In genomic region chr6:135230702-135231468, GRCh38 we compare ENCODE assay signal across 13 cellular contexts. TPM values are rescaled to one million over a fixed set of nuclear protein-coding genes. Genes with fewer than 3 reads are reported as not detected.
DNase-seq lines count a peak whose midpoint lies in the region; ATAC-seq and TF ChIP-seq lines count a peak whose summit lies in the region.
"Had no signal": no experiment of that assay in that cellular context is flagged by ENCODE, and none has a peak within 500 bp of the region (broad histone marks: within the 10 kb centered on the region; RNA-seq: fewer than 3 reads in every experiment).

No MANE protein-coding gene starts in this region.

- peak overlapping the region; percentile 34 for H3K4me2 ChIP-seq in OCI-LY3 (ENCODE audit: low read length)

- H3K79me2 ChIP-seq in OCI-LY3 (ENCODE audit: low read length) = no peaks in the 10 kb centered on the region

- whole genome bisulfite sequencing in spleen, 5 donors = 60 to 75% (median 70%) methylated on average over 3 of the region's 3 CpGs

- H4K20me1 ChIP-seq in OCI-LY3 (ENCODE audit: insufficient read depth, low read length) = no peaks in the 10 kb centered on the region

- H3K27me3 Mint-ChIP-seq in activated CD8-positive, alpha-beta T cell treated with anti-CD3 and anti-CD28 coated beads for 36 hours = no peaks in the 10 kb centered on the region
- H3K27me3 Mint-ChIP-seq in activated CD8-positive, alpha-beta T cell treated with anti-CD3 and anti-CD28 coated beads, Interleukin-2, amount 10 ng/mL, durations not matched to agents 7 days and 5 days (ENCODE audit: low read depth) = no peaks in the 10 kb centered on the region
- H3K27me3 Mint-ChIP-seq in chondrocyte (ENCODE audit: low read depth) = no peaks in the 10 kb centered on the region
- H3K27me3 Mint-ChIP-seq in stimulated activated memory B cell treated with anti-CD40 and anti-IgM and Interleukin-4, amounts not matched to agents 10 μg/mL and 1 μg/mL and 100 μg/mL, for 72 hours = no peaks in the 10 kb centered on the region

- H3K27me3 ChIP-seq in OCI-LY3 (ENCODE audit: low read depth, low read length) (no peaks in the 10 kb centered on the region), spleen (replicated peaks in 1 of 7) (no peaks in the 10 kb centered on the region)
- H3K27me3 ChIP-seq: upper lobe of right lung had no signal

- peaks cover 26% of the 10 kb centered on the region for H3K4me1 Mint-ChIP-seq in activated CD8-positive, alpha-beta T cell treated with anti-CD3 and anti-CD28 coated beads for 36 hours (ENCODE audit: low read depth)
- peaks cover 35% of the 10 kb centered on the region for H3K4me1 Mint-ChIP-seq in activated CD8-positive, alpha-beta T cell treated with anti-CD3 and anti-CD28 coated beads, Interleukin-2, amount 10 ng/mL, durations not matched to agents 7 days and 5 days (ENCODE audit: low read depth)
- peaks cover 2% of the 10 kb centered on the region for H3K4me1 Mint-ChIP-seq in chondrocyte (ENCODE audit: low read depth)
- H3K4me1 Mint-ChIP-seq in stimulated activated memory B cell treated with anti-CD40 and anti-IgM and Interleukin-4, amounts not matched to agents 10 μg/mL and 1 μg/mL and 100 μg/mL, for 72 hours = no peaks in the 10 kb centered on the region

- H3K4me3 Mint-ChIP-seq in activated CD8-positive, alpha-beta T cell treated with anti-CD3 and anti-CD28 coated beads for 36 hours = no peak overlapping the region
- H3K4me3 Mint-ChIP-seq in activated CD8-positive, alpha-beta T cell treated with anti-CD3 and anti-CD28 coated beads, Interleukin-2, amount 10 ng/mL, durations not matched to agents 7 days and 5 days = no peak overlapping the region
- H3K4me3 Mint-ChIP-seq in chondrocyte (ENCODE audit: unreplicated experiment) = no peak overlapping the region
- H3K4me3 Mint-ChIP-seq in stimulated activated memory B cell treated with anti-CD40 and anti-IgM and Interleukin-4, amounts not matched to agents 10 μg/mL and 1 μg/mL and 100 μg/mL, for 72 hours = no peak overlapping the region
- H3K4me3 Mint-ChIP-seq: activated T-cell treated with anti-CD3 and anti-CD28 coated beads, Interleukin-2, amount 50 U/mL, for 4 hours had no signal

- peak overlapping the region; percentile 31 for H3K27ac Mint-ChIP-seq in activated CD8-positive, alpha-beta T cell treated with anti-CD3 and anti-CD28 coated beads for 36 hours
- H3K27ac Mint-ChIP-seq in activated CD8-positive, alpha-beta T cell treated with anti-CD3 and anti-CD28 coated beads, Interleukin-2, amount 10 ng/mL, durations not matched to agents 7 days and 5 days = no peak overlapping the region
- peak overlapping the region; percentile 54 for H3K27ac Mint-ChIP-seq in chondrocyte (ENCODE audit: unreplicated experiment)
- H3K27ac Mint-ChIP-seq in stimulated activated memory B cell treated with anti-CD40 and anti-IgM and Interleukin-4, amounts not matched to agents 10 μg/mL and 1 μg/mL and 100 μg/mL, for 72 hours = peak overlapping the region; percentile 7

- H3K27ac ChIP-seq in OCI-LY3 (ENCODE audit: low read length) (peak overlapping the region; percentile 59), spleen (no peak overlapping the region)
- H3K27ac ChIP-seq: prostate gland, upper lobe of right lung had no signal

- H3K9ac ChIP-seq in OCI-LY3 (ENCODE audit: low read length) = no peak overlapping the region

- no peaks in the 10 kb centered on the region for H3K36me3 Mint-ChIP-seq in activated CD8-positive, alpha-beta T cell treated with anti-CD3 and anti-CD28 coated beads for 36 hours (ENCODE audit: low read depth)
- no peaks in the 10 kb centered on the region for H3K36me3 Mint-ChIP-seq in activated CD8-positive, alpha-beta T cell treated with anti-CD3 and anti-CD28 coated beads, Interleukin-2, amount 10 ng/mL, durations not matched to agents 7 days and 5 days (ENCODE audit: low read depth)
- no peaks in the 10 kb centered on the region for H3K36me3 Mint-ChIP-seq in chondrocyte (ENCODE audit: low read depth)
- no peaks in the 10 kb centered on the region for H3K36me3 Mint-ChIP-seq in stimulated activated memory B cell treated with anti-CD40 and anti-IgM and Interleukin-4, amounts not matched to agents 10 μg/mL and 1 μg/mL and 100 μg/mL, for 72 hours

- H3K4me1 ChIP-seq in OCI-LY3 (ENCODE audit: low read length) (peaks cover 67% of the 10 kb centered on the region), spleen (no peaks in the 10 kb centered on the region)
- H3K4me1 ChIP-seq: prostate gland, upper lobe of right lung had no signal

- TF ChIP-seq CTCF in activated CD8-positive, alpha-beta T cell treated with anti-CD3 and anti-CD28 coated beads for 36 hours (IDR thresholded peaks at IDR 0.05) = no peak
- TF ChIP-seq CTCF in OCI-LY3 (IDR thresholded peaks at IDR 0.05; ENCODE audit: low read depth, low read length) = no peak
- TF ChIP-seq CTCF in chondrocyte (IDR thresholded peaks at IDR 0.05) = no peak
- TF ChIP-seq CTCF in spleen (IDR thresholded peaks at IDR 0.05 in 8 of 11, conservative IDR thresholded peaks at IDR 0.05 in 3 of 11) = no peak

- ATAC-seq in activated CD8-positive, alpha-beta T cell treated with anti-CD3 and anti-CD28 coated beads for 36 hours = peak; percentile 10
- no peak for ATAC-seq in activated CD8-positive, alpha-beta T cell treated with anti-CD3 and anti-CD28 coated beads, Interleukin-2, amount 10 ng/mL, durations not matched to agents 7 days and 5 days
- no peak for ATAC-seq in stimulated activated memory B cell treated with anti-CD40 and anti-IgM and Interleukin-4, amounts not matched to agents 10 μg/mL and 1 μg/mL and 100 μg/mL, for 72 hours

- H3K9me3 Mint-ChIP-seq in activated CD8-positive, alpha-beta T cell treated with anti-CD3 and anti-CD28 coated beads for 36 hours = no peaks in the 10 kb centered on the region
- no peaks in the 10 kb centered on the region for H3K9me3 Mint-ChIP-seq in activated CD8-positive, alpha-beta T cell treated with anti-CD3 and anti-CD28 coated beads, Interleukin-2, amount 10 ng/mL, durations not matched to agents 7 days and 5 days (ENCODE audit: insufficient read depth)
- H3K9me3 Mint-ChIP-seq in chondrocyte (ENCODE audit: low read depth) = no peaks in the 10 kb centered on the region
- no peaks in the 10 kb centered on the region for H3K9me3 Mint-ChIP-seq in stimulated activated memory B cell treated with anti-CD40 and anti-IgM and Interleukin-4, amounts not matched to agents 10 μg/mL and 1 μg/mL and 100 μg/mL, for 72 hours
- H3K9me3 Mint-ChIP-seq: activated T-cell treated with anti-CD3 and anti-CD28 coated beads, Interleukin-2, amount 50 U/mL, for 4 hours had no signal

- POLR2A ChIA-PET in activated CD8-positive, alpha-beta T cell treated with anti-CD3 and anti-CD28 coated beads for 36 hours (lab: Charles Lee) = interaction anchor here (1.0 to 1.3 kb wide), 2 partner anchors 15 to 92 kb away, joined by 3 read pairs; no protein-coding TSS in a partner anchor
- POLR2A ChIA-PET in activated CD8-positive, alpha-beta T cell treated with anti-CD3 and anti-CD28 coated beads, Interleukin-2, amount 10 ng/mL, durations not matched to agents 7 days and 5 days (lab: Charles Lee) = interaction anchor here (0.8 to 1.0 kb wide), 3 partner anchors 9 to 176 kb away, joined by 3 read pairs; partner anchors contain the start of gene HBS1L

- CTCF ChIA-PET in activated CD8-positive, alpha-beta T cell treated with anti-CD3 and anti-CD28 coated beads for 36 hours (lab: Charles Lee) = interaction anchor here (1.2 kb wide), 1 partner anchor 291 kb away, joined by 4 read pairs; no protein-coding TSS in a partner anchor
- CTCF ChIA-PET in activated CD8-positive, alpha-beta T cell treated with anti-CD3 and anti-CD28 coated beads, Interleukin-2, amount 10 ng/mL, durations not matched to agents 7 days and 5 days (lab: Charles Lee) = interaction anchor here (1.0 to 1.5 kb wide), 2 partner anchors 9 to 192 kb away, joined by 4 to 5 read pairs; no protein-coding TSS in a partner anchor

- DNase-seq in activated CD8-positive, alpha-beta T cell treated with anti-CD3 and anti-CD28 coated beads for 36 hours = no peak
- DNase-seq in activated CD8-positive, alpha-beta T cell treated with anti-CD3 and anti-CD28 coated beads, Interleukin-2, amount 10 ng/mL, durations not matched to agents 7 days and 5 days = no peak
- DNase-seq in chondrocyte (ENCODE audit: low spot score) = no peak
- DNase-seq in stimulated activated CD4-positive, alpha-beta T cell treated with anti-CD3 and anti-CD28 coated beads, Interleukin-1b, Interleukin-23, amount 100 ng/mL, for 48 hours = no peak
- DNase-seq in spleen = no peak
- no peak for DNase-seq in stimulated activated CD8-positive, alpha-beta memory T cell treated with anti-CD3 and anti-CD28 coated beads, Interleukin-4, amount 100 ng/mL, for 48 hours
- DNase-seq: activated T-cell treated with anti-CD3 and anti-CD28 coated beads, Interleukin-2, amount 50 U/mL, for 4 hours; aorta; NCI-H524; upper lobe of right lung had no signal

- H3K36me3 ChIP-seq in OCI-LY3 (replicated peaks; ENCODE audit: low read depth, low read length) (no peaks in the 10 kb centered on the region), spleen (no peaks in the 10 kb centered on the region)
- H3K36me3 ChIP-seq: prostate gland, upper lobe of right lung had no signal

- no peak overlapping the region for H2AFZ ChIP-seq in OCI-LY3 (ENCODE audit: low read depth, low read length)

- TF ChIP-seq POLR2A in spleen (IDR thresholded peaks at IDR 0.05) = no peak

- intact Hi-C loops in activated CD8-positive, alpha-beta T cell treated with anti-CD3 and anti-CD28 coated beads for 36 hours (cut with micrococcal nuclease) = loop anchor here (10.0 kb wide), 1 partner anchor 194 kb away; no protein-coding TSS in a partner anchor
- intact Hi-C loops in spleen (cut with DNase I; ENCODE audit: low total_unique reads) = no loop called here

- H3K9me3 ChIP-seq in OCI-LY3 (ENCODE audit: insufficient read depth, low read length) = no peaks in the 10 kb centered on the region
- H3K9me3 ChIP-seq in spleen = no peaks in the 10 kb centered on the region
- H3K9me3 ChIP-seq: prostate gland, upper lobe of right lung had no signal

- H3K4me3 ChIP-seq in OCI-LY3 (ENCODE audit: low read length) (no peak overlapping the region), spleen (no peak overlapping the region)
- H3K4me3 ChIP-seq: prostate gland, upper lobe of right lung had no signal

RNA-seq across cellular contexts. Expression of gene MYB, which starts 49.8 kb away (rescaled TPM):
- 10 to 100 TPM; 50.9 to 53.6 TPM for total RNA-seq in activated CD8-positive, alpha-beta T cell treated with anti-CD3 and anti-CD28 coated beads for 36 hours
- 1 to 10 TPM; 7.5 to 8.2 TPM for total RNA-seq in activated CD8-positive, alpha-beta T cell treated with anti-CD3 and anti-CD28 coated beads, Interleukin-2, amount 10 ng/mL, durations not matched to agents 7 days and 5 days
- total RNA-seq in chondrocyte (0.13 to 0.51 TPM (median 0.20 TPM) in 3 replicates), spleen (1 to 10 TPM in 6 of 7 donors, under 1 TPM in 1; 0.94 to 6.6 (median 3.1) TPM)
- 1 to 10 TPM in 1 of 3 donors, under 1 TPM in 2; 0.45 to 1.3 (median 0.87) TPM for polyA plus RNA-seq in spleen

Comparison
In these comparisons a context has a peak if more than half of its experiments do, and no peak if none do; other contexts are left out.
1. RNA of gene MYB, which starts 49.8 kb away (total RNA-seq): 50.9 to 53.6 TPM in activated CD8-positive, alpha-beta T cell treated with anti-CD3 and anti-CD28 coated beads for 36 hours; 7.5 to 8.2 TPM in activated CD8-positive, alpha-beta T cell treated with anti-CD3 and anti-CD28 coated beads, Interleukin-2, amount 10 ng/mL, durations not matched to agents 7 days and 5 days, 0.94 to 6.6 TPM in spleen and 0.13 to 0.51 TPM in chondrocyte; every median in the first group is over 4 times any median in the second.